1 cellular context compared by ENCODE assay signal in the genomic region with DNA sequence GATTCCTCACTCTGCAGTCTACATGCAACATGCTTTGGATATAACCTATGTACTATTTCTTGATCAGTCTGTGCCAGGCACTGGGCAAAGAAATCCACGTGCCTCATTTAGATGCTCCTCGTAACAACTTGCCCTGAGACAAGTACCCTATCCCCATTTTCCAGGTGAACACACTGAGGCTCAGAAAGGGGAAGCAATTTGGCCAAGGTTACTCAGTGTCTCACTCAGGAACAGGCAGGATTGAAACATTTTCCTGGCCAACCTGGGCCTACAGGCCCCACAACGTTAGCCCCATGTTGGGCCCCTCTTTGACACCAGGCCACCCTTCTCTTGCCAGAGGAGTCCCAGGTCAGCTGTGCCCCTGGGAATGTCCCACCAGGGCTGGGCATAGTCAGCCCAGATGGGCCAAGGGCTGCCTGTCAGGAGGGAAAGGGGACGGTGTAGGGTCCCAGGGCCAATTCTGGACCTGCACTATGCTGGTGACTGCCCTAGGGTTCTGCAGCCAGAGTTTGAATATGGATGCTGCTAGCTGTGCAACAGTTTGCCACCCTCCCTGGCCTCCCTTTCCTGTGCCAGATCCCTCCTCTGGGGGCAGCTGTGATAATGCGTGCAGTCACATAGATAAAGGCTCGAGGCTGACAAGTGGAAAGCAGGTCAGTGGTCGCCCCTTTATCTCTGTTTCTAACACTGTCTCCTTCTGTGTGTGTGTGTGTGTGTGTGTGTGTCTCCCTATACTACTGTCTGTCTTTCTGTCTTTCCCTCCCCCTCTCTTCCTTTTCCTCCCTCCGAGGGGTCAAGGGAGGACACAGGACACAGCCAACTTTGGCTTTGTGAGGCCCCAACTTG.
TF ChIP-seq lines count a peak whose summit lies in the region.

No MANE protein-coding gene starts in this region.

TF ChIP-seq in K562, 482 proteins besides CTCF, POLR2A, EP300 and RAD21 (continued from another document and continues in another):
- TF ChIP-seq ZNF407 (IDR thresholded peaks at IDR 0.05; ENCODE audit: low read depth) = peak; percentile 40; the same call in 1 of the 2 replicates
- no peak for TF ChIP-seq SNAPC5 (CRISPR knock-in tag; IDR thresholded peaks at IDR 0.05)
- TF ChIP-seq MTA1 (IDR thresholded peaks at IDR 0.05; ENCODE audit: borderline replicate concordance) = peak; percentile 83
- TF ChIP-seq TRIM24 (IDR thresholded peaks at IDR 0.05) = peak; percentile 84 to 91
- TF ChIP-seq, protein P1, sequence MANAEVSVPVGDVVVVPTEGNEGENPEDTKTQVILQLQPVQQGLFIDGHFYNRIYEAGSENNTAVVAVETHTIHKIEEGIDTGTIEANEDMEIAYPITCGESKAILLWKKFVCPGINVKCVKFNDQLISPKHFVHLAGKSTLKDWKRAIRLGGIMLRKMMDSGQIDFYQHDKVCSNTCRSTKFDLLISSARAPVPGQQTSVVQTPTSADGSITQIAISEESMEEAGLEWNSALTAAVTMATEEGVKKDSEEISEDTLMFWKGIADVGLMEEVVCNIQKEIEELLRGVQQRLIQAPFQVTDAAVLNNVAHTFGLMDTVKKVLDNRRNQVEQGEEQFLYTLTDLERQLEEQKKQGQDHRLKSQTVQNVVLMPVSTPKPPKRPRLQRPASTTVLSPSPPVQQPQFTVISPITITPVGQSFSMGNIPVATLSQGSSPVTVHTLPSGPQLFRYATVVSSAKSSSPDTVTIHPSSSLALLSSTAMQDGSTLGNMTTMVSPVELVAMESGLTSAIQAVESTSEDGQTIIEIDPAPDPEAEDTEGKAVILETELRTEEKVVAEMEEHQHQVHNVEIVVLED (CRISPR knock-in tag; IDR thresholded peaks at IDR 0.05) = peak; percentile 5; the same call in 1 of the 2 replicates
- TF ChIP-seq JUN (IDR thresholded peaks at IDR 0.05; ENCODE audit: borderline replicate concordance, low read depth, low read length) = no peak
- TF ChIP-seq JUN (CRISPR knock-in tag; IDR thresholded peaks at IDR 0.05; ENCODE audit: borderline replicate concordance) = no peak
- TF ChIP-seq ARNT (IDR thresholded peaks at IDR 0.05) = peak; percentile 74 to 88
- peak; percentile 35 for TF ChIP-seq ZFX (CRISPR knock-in tag; IDR thresholded peaks at IDR 0.05)
- peak in 1 of 2 experiments; percentile 42 for TF ChIP-seq NCOA2 (IDR thresholded peaks at IDR 0.05; ENCODE audit: partially characterized antibody in 2 of 2)
- TF ChIP-seq RBFOX2 (IDR thresholded peaks at IDR 0.05; ENCODE audit: low read depth, low read length) = 0 out of 2 replicates have a peak, but pooled peaks have one; percentile 12
- TF ChIP-seq SMAD3 (CRISPR knock-in tag; conservative IDR thresholded peaks at IDR 0.05) = peak; percentile 50; the same call in 1 of the 2 replicates
- no peak for TF ChIP-seq NCOA4 (IDR thresholded peaks at IDR 0.05; ENCODE audit: partially characterized antibody)
- TF ChIP-seq KLF16 (IDR thresholded peaks at IDR 0.05) = peak; percentile 75; the same call in 1 of the 2 replicates
- no peak for TF ChIP-seq PHTF2 (CRISPR knock-in tag; IDR thresholded peaks at IDR 0.05)
- TF ChIP-seq TARDBP (IDR thresholded peaks at IDR 0.05) = 0 out of 2 replicates have a peak, but pooled peaks have one; percentile 23
- TF ChIP-seq FOS (IDR thresholded peaks at IDR 0.05; ENCODE audit: extremely low read depth, insufficient read length) = no peak
- peak; percentile 73; the same call in 1 of the 2 replicates for TF ChIP-seq ZBTB17 (CRISPR knock-in tag; IDR thresholded peaks at IDR 0.05)
- no peak for TF ChIP-seq TFAM (CRISPR knock-in tag; conservative IDR thresholded peaks at IDR 0.05)
- TF ChIP-seq NONO (IDR thresholded peaks at IDR 0.05; ENCODE audit: low read depth in 2 of 2, low read length in 1 of 2) = no peak
- TF ChIP-seq COPS2 (conservative IDR thresholded peaks at IDR 0.05) = no peak
- TF ChIP-seq, protein P2, sequence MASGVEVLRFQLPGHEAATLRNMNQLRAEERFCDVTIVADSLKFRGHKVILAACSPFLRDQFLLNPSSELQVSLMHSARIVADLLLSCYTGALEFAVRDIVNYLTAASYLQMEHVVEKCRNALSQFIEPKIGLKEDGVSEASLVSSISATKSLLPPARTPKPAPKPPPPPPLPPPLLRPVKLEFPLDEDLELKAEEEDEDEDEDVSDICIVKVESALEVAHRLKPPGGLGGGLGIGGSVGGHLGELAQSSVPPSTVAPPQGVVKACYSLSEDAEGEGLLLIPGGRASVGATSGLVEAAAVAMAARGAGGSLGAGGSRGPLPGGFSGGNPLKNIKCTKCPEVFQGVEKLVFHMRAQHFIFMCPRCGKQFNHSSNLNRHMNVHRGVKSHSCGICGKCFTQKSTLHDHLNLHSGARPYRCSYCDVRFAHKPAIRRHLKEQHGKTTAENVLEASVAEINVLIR (CRISPR knock-in tag; IDR thresholded peaks at IDR 0.05) = peak; percentile 43
- no peak for TF ChIP-seq RBM39 (optimal IDR thresholded peaks at IDR 0.05; ENCODE audit: low read depth, low read length)
- TF ChIP-seq SAFB2 (IDR thresholded peaks at IDR 0.05; ENCODE audit: borderline replicate concordance, low read depth, low read length, severe bottlenecking) = no peak
- peak; percentile 68 for TF ChIP-seq TEAD4 (IDR thresholded peaks at IDR 0.05; ENCODE audit: low read length)
- TF ChIP-seq TEAD4 (CRISPR knock-in tag; IDR thresholded peaks at IDR 0.05; ENCODE audit: borderline replicate concordance) = no peak
- TF ChIP-seq RCOR1 (IDR thresholded peaks at IDR 0.05; ENCODE audit: borderline replicate concordance in 1 of 2, low read depth in 2 of 2, low read length in 2 of 2) = peak in 1 of 2 experiments; percentile 62; a peak in 3 of 4 replicates
- 0 out of 2 replicates have a peak, but pooled peaks have one; percentile 22 for TF ChIP-seq MTF1 (CRISPR knock-in tag; IDR thresholded peaks at IDR 0.05; ENCODE audit: borderline replicate concordance)
- TF ChIP-seq CBFA2T2 (conservative IDR thresholded peaks at IDR 0.05) = peak; percentile 92
- TF ChIP-seq ZNF589 (CRISPR knock-in tag; IDR thresholded peaks at IDR 0.05; ENCODE audit: low read depth) = peak; percentile 64; the same call in 1 of the 2 replicates
- no peak for TF ChIP-seq CLOCK (CRISPR knock-in tag; IDR thresholded peaks at IDR 0.05; ENCODE audit: borderline replicate concordance)
- peak; percentile 59; the same call in 1 of the 2 replicates for TF ChIP-seq ESRRA (IDR thresholded peaks at IDR 0.05; ENCODE audit: borderline replicate concordance, low read depth)
- no peak for TF ChIP-seq CREB1 (IDR thresholded peaks at IDR 0.05)
- TF ChIP-seq CREB1 (CRISPR knock-in tag; IDR thresholded peaks at IDR 0.05) = peak; percentile 14; the same call in 1 of the 2 replicates
- no peak for TF ChIP-seq TCF7 (IDR thresholded peaks at IDR 0.05; ENCODE audit: borderline replicate concordance)
- no peak for TF ChIP-seq ZNF282 (CRISPR knock-in tag; IDR thresholded peaks at IDR 0.05)
- 0 out of 2 replicates have a peak, but pooled peaks have one; percentile 48 for TF ChIP-seq SMARCA5 (IDR thresholded peaks at IDR 0.05)
- peak; percentile 66 for TF ChIP-seq ZNF239 (CRISPR knock-in tag; IDR thresholded peaks at IDR 0.05)
- TF ChIP-seq ZNF133 (CRISPR knock-in tag; IDR thresholded peaks at IDR 0.05) = no peak
- TF ChIP-seq PHF20 (IDR thresholded peaks at IDR 0.05; ENCODE audit: partially characterized antibody) = peak; percentile 36
- peak; percentile 64; the same call in 1 of the 2 replicates for TF ChIP-seq ZBTB7A (IDR thresholded peaks at IDR 0.05; ENCODE audit: borderline replicate concordance, control insufficient read depth, low read depth, low read length)
- TF ChIP-seq USF1 (CRISPR knock-in tag; IDR thresholded peaks at IDR 0.05) = no peak
- peak; percentile 24 to 76; a peak in 3 of 4 replicates for TF ChIP-seq TBL1XR1 (IDR thresholded peaks at IDR 0.05; ENCODE audit: low read length in 2 of 2)
- TF ChIP-seq THRAP3 (IDR thresholded peaks at IDR 0.05; ENCODE audit: borderline replicate concordance) = no peak
- TF ChIP-seq, protein P3, sequence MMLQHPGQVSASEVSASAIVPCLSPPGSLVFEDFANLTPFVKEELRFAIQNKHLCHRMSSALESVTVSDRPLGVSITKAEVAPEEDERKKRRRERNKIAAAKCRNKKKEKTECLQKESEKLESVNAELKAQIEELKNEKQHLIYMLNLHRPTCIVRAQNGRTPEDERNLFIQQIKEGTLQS (IDR thresholded peaks at IDR 0.05) = no peak
- TF ChIP-seq, protein P3 (CRISPR knock-in tag; conservative IDR thresholded peaks at IDR 0.05) = no peak
- peak; percentile 57; the same call in 1 of the 2 replicates for TF ChIP-seq POLR2AphosphoS5 (IDR thresholded peaks at IDR 0.05; ENCODE audit: control insufficient read depth, insufficient read depth, low read depth, low read length)
- no peak for TF ChIP-seq POLR3A (IDR thresholded peaks at IDR 0.05; ENCODE audit: borderline replicate concordance, extremely low read depth, insufficient read depth, insufficient read length)
- TF ChIP-seq ZNF175 (CRISPR knock-in tag; IDR thresholded peaks at IDR 0.05; ENCODE audit: low read depth) = peak; percentile 84; the same call in 1 of the 2 replicates
- peak; percentile 52; the same call in 1 of the 2 replicates for TF ChIP-seq KLF6 (CRISPR knock-in tag; IDR thresholded peaks at IDR 0.05; ENCODE audit: borderline replicate concordance)
- TF ChIP-seq MCM3 (IDR thresholded peaks at IDR 0.05) = no peak
